27 cellular contexts compared by ENCODE assay signal in genomic region chr11:26410967-26411366, GRCh38.
"Had no signal": no experiment of that assay in that cellular context is flagged by ENCODE, and none has a peak within 500 bp of the region (broad histone marks: within the 10 kb centered on the region; RNA-seq: fewer than 3 reads in every experiment).

No MANE protein-coding gene starts in this region.

- H3K36me3 ChIP-seq: esophagus muscularis mucosa, esophagus squamous epithelium, gastrocnemius medialis, gastroesophageal sphincter, heart left ventricle, heart right ventricle had no signal

- H3K9me3 ChIP-seq: esophagus muscularis mucosa, esophagus squamous epithelium, gastrocnemius medialis, gastroesophageal sphincter, heart left ventricle, heart right ventricle had no signal

- FAIRE-seq: colon, endometrium, endothelial cell of umbilical vein, frontal cortex had no signal

- ATAC-seq: effector memory CD8-positive, alpha-beta T cell; esophagus mucosa; foreskin keratinocyte; gastrocnemius medialis; gastroesophageal sphincter; heart left ventricle; heart right ventricle had no signal

- H2AFZ ChIP-seq: hepatocyte had no signal

- H3K4me3 ChIP-seq: coronary artery, dorsolateral prefrontal cortex, esophagus muscularis mucosa, esophagus squamous epithelium, gastrocnemius medialis, gastroesophageal sphincter, heart left ventricle, heart right ventricle, hepatocyte had no signal

- H3K4me1 ChIP-seq: esophagus muscularis mucosa, esophagus squamous epithelium, foreskin keratinocyte, gastrocnemius medialis, gastroesophageal sphincter, heart left ventricle, heart right ventricle had no signal

- DNase-seq: cortex of kidney; dermis blood vessel endothelial cell; dorsolateral prefrontal cortex; effector CD4-positive, alpha-beta T cell; effector CD8-positive, alpha-beta T cell; effector memory CD4-positive, alpha-beta T cell; effector memory CD8-positive, alpha-beta T cell; endodermal cell; erythroblast; esophagus squamous epithelium; foreskin fibroblast; foreskin keratinocyte; gastrocnemius medialis; glutamatergic neuron; head of caudate nucleus; heart left ventricle; heart right ventricle had no signal

- H3K27me3 ChIP-seq: dorsolateral prefrontal cortex, esophagus muscularis mucosa, esophagus squamous epithelium, foreskin keratinocyte, gastrocnemius medialis, gastroesophageal sphincter, heart left ventricle, heart right ventricle, hepatocyte had no signal

- H3K27ac ChIP-seq: coronary artery, dorsolateral prefrontal cortex, epithelial cell of prostate, esophagus muscularis mucosa, esophagus squamous epithelium, foreskin keratinocyte, gastrocnemius medialis, gastroesophageal sphincter, heart left ventricle, heart right ventricle, hepatocyte had no signal

- H3K79me2 ChIP-seq: hepatocyte had no signal

- H3K4me2 ChIP-seq: hepatocyte had no signal
